ENCODE assay signal across 23 cellular contexts in the genomic region with DNA sequence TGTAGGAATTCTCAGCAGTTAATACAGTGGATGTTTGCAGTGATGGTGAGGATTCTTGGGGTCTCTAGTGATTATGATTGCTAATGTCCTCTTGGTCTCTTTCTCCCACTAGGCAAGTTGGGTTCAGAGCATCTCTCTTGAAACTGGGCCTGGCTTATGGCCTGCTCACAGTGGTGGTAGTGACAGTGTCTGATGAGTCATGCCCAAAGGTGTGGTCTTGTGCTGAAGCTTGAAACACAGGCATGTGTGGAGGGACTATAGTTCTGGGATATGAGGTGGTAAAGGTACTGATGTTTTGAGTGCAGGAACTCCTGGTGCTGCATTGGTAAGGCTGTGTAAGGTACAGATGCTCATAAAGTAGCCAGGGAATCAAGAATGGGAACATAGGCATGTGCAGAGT.
"Had no signal": no experiment of that assay in that cellular context is flagged by ENCODE, and none has a peak within 500 bp of the region (broad histone marks: within the 10 kb centered on the region; RNA-seq: fewer than 3 reads in every experiment).

No MANE protein-coding gene starts in this region.

- H3K27ac Mint-ChIP-seq: activated B cell treated with CpG ODN at 0.5 μM for 24 hours; activated CD4-positive, alpha-beta memory T cell treated with anti-CD3 and anti-CD28 coated beads for 36 hours; activated CD4-positive, alpha-beta T cell treated with anti-CD3 and anti-CD28 coated beads, Interleukin-2, amount 10 ng/mL, durations not matched to agents 24 days and 14 days; activated naive CD4-positive, alpha-beta T cell treated with anti-CD3 and anti-CD28 coated beads for 36 hours; activated naive CD8-positive, alpha-beta T cell; brain; T-helper 17 cell had no signal

- ATAC-seq: activated T-cell treated with anti-CD3 and anti-CD28 coated beads, Interleukin-2, amount 50 U/mL, for 4 hours; T-helper 17 cell had no signal

- H3K4me3 Mint-ChIP-seq: activated B cell treated with CpG ODN at 0.5 μM for 24 hours; activated CD4-positive, alpha-beta memory T cell treated with anti-CD3 and anti-CD28 coated beads for 36 hours; activated CD4-positive, alpha-beta T cell treated with anti-CD3 and anti-CD28 coated beads, Interleukin-2, amount 10 ng/mL, durations not matched to agents 24 days and 14 days; activated naive CD4-positive, alpha-beta T cell treated with anti-CD3 and anti-CD28 coated beads for 36 hours; activated naive CD8-positive, alpha-beta T cell; activated T-cell treated with anti-CD3 and anti-CD28 coated beads, Interleukin-2, amount 50 U/mL, for 4 hours; brain; T-helper 17 cell had no signal

- H3K4me1 Mint-ChIP-seq: activated B cell treated with CpG ODN at 0.5 μM for 24 hours; activated CD4-positive, alpha-beta T cell treated with anti-CD3 and anti-CD28 coated beads, Interleukin-2, amount 10 ng/mL, durations not matched to agents 24 days and 14 days; brain; T-helper 17 cell had no signal

- H3K9ac ChIP-seq: KMS-11 had no signal

- H3K36me3 Mint-ChIP-seq: activated CD4-positive, alpha-beta memory T cell treated with anti-CD3 and anti-CD28 coated beads for 36 hours; activated naive CD8-positive, alpha-beta T cell; brain had no signal

- DNase-seq: activated B cell treated with CpG ODN at 0.5 μM for 24 hours; activated CD4-positive, alpha-beta memory T cell treated with anti-CD3 and anti-CD28 coated beads for 36 hours; activated CD4-positive, alpha-beta T cell treated with anti-CD3 and anti-CD28 coated beads for 1 hour; activated CD4-positive, alpha-beta T cell treated with anti-CD3 and anti-CD28 coated beads, Interleukin-2, amount 10 ng/mL, durations not matched to agents 24 days and 14 days; activated CD8-positive, alpha-beta memory T cell treated with anti-CD3 and anti-CD28 coated beads for 24 hours; activated effector memory CD4-positive, alpha-beta T cell treated with anti-CD3 and anti-CD28 coated beads, Interleukin-2, amount 50 U/mL, for 16 hours; activated naive CD4-positive, alpha-beta T cell treated with anti-CD3 and anti-CD28 coated beads for 36 hours; activated T-cell treated with anti-CD3 and anti-CD28 coated beads, Interleukin-2, amount 50 U/mL, for 4 hours; amygdala; MG63; MV-4-11; NCI-H1092 treated with DMSO at 0.1 percent for 48 hours; NCI-H1417 treated with DMSO at 0.1 percent for 48 hours; NCI-H1694; NCI-H2029; NCI-H510A treated with DMSO at 0.1 percent for 48 hours; NCI-H69; SHP77 treated with DMSO at 0.1 percent for 48 hours; T-helper 17 cell; T-helper 9 cell had no signal

- H3K9me3 Mint-ChIP-seq: activated B cell treated with CpG ODN at 0.5 μM for 24 hours; activated CD4-positive, alpha-beta T cell treated with anti-CD3 and anti-CD28 coated beads, Interleukin-2, amount 10 ng/mL, durations not matched to agents 24 days and 14 days had no signal

- H3K27me3 Mint-ChIP-seq: activated B cell treated with CpG ODN at 0.5 μM for 24 hours; activated CD4-positive, alpha-beta memory T cell treated with anti-CD3 and anti-CD28 coated beads for 36 hours; activated CD4-positive, alpha-beta T cell treated with anti-CD3 and anti-CD28 coated beads, Interleukin-2, amount 10 ng/mL, durations not matched to agents 24 days and 14 days; activated naive CD8-positive, alpha-beta T cell; brain; T-helper 17 cell had no signal

- H3K4me2 ChIP-seq: KMS-11 had no signal

- H3K27ac ChIP-seq: KMS-11 had no signal

- H3K9me3 ChIP-seq: MG63 had no signal

- H3K36me3 ChIP-seq: MG63 had no signal

- H3K27me3 ChIP-seq: MG63 had no signal

- H3K4me3 ChIP-seq: MG63 had no signal
